21 cellular contexts compared by ENCODE assay signal in genomic region chr6:40183902-40184301, GRCh38.
"Had no signal": no experiment of that assay in that cellular context is flagged by ENCODE, and none has a peak within 500 bp of the region (broad histone marks: within the 10 kb centered on the region; RNA-seq: fewer than 3 reads in every experiment).

No MANE protein-coding gene starts in this region.

- H3K4me3 ChIP-seq: ascending aorta, breast epithelium, tibial artery had no signal

- H3K27me3 ChIP-seq: ascending aorta, breast epithelium, tibial artery had no signal

- H3K27ac ChIP-seq: ascending aorta, breast epithelium, tibial artery had no signal

- DNase-seq: activated CD4-positive, alpha-beta T cell treated with anti-CD3 and anti-CD28 coated beads, Interleukin-2, amount 50 U/mL, for 1 hour; activated gamma-delta T cell; cortex of kidney; effector CD4-positive, alpha-beta T cell; left cardiac atrium; naive thymus-derived CD8-positive, alpha-beta T cell; nucleus accumbens; retina; stimulated activated CD4-positive, alpha-beta T cell treated with anti-CD3 and anti-CD28 coated beads, Interleukin-12 subunit alpha, Interleukin-12 subunit beta, amount 100 ng/mL, for 4 hours; stimulated activated CD4-positive, alpha-beta T cell treated with anti-CD3 and anti-CD28 coated beads, Interleukin-1b, Interleukin-23, amount 100 ng/mL, for 48 hours; stimulated activated CD8-positive, alpha-beta memory T cell treated with anti-CD3 and anti-CD28 coated beads, Interleukin-4, amount 100 ng/mL, for 48 hours; stimulated activated naive CD4-positive, alpha-beta T cell; substantia nigra; T-cell; tibial artery had no signal

- ATAC-seq: activated CD4-positive, CD25-positive, alpha-beta regulatory T cell treated with anti-CD3 and anti-CD28 coated beads, Interleukin-2, amount 50 U/mL, for 24 hours; esophagus mucosa; left cardiac atrium; naive thymus-derived CD8-positive, alpha-beta T cell; T-cell had no signal

- H3K4me1 Mint-ChIP-seq: activated naive CD4-positive, alpha-beta T cell treated with anti-CD3 and anti-CD28 coated beads, Interleukin-2, amount 50 U/mL, for 24 hours; naive thymus-derived CD8-positive, alpha-beta T cell; T-cell had no signal

- FAIRE-seq: urothelium cell line had no signal

- H3K27ac Mint-ChIP-seq: activated naive CD4-positive, alpha-beta T cell treated with anti-CD3 and anti-CD28 coated beads, Interleukin-2, amount 50 U/mL, for 24 hours; naive thymus-derived CD8-positive, alpha-beta T cell; T-cell had no signal

- H3K4me1 ChIP-seq: ascending aorta, breast epithelium, tibial artery had no signal

- H3K4me3 Mint-ChIP-seq: activated naive CD4-positive, alpha-beta T cell treated with anti-CD3 and anti-CD28 coated beads, Interleukin-2, amount 50 U/mL, for 24 hours; naive thymus-derived CD8-positive, alpha-beta T cell; T-cell had no signal

- H3K36me3 Mint-ChIP-seq: T-cell had no signal

- H3K36me3 ChIP-seq: ascending aorta, breast epithelium, tibial artery had no signal
